8 cellular contexts compared by ENCODE assay signal in genomic region chr3:120743081-120743365, GRCh38. TPM values are rescaled to one million over a fixed set of nuclear protein-coding genes. Genes with fewer than 3 reads are reported as not detected.
A peak's percentile ranks its signal among the peaks of the same experiment; 100 is the strongest.
DNase-seq lines count a peak whose midpoint lies in the region; ATAC-seq, FAIRE-seq and TF ChIP-seq lines count a peak whose summit lies in the region.

No MANE protein-coding gene starts in this region.

- FAIRE-seq in small intestine (lab: Jason Lieb, UNC): no peak

- H3K36me3 Mint-ChIP-seq in T-helper 17 cell (ENCODE audit: low read depth): peaks cover 2% of the 10 kb centered on the region

- H3K4me3 ChIP-seq in fibroblast of villous mesenchyme (ENCODE audit: low read depth, low read length) (peak overlapping the region; percentile 75), small intestine (ENCODE audit: low read depth in 1 of 2, low read length in 2 of 2) (peak overlapping the region; percentile 78 to 94)

- peak overlapping the region; percentile 95 for H3K4me3 Mint-ChIP-seq in T-helper 17 cell

- H3K9me3 ChIP-seq in T-helper 17 cell (ENCODE audit: control insufficient read depth, low read length, poor library complexity, severe bottlenecking): no peaks in the 10 kb centered on the region
- peaks cover 1% of the 10 kb centered on the region for H3K9me3 ChIP-seq in small intestine (ENCODE audit: control insufficient read depth, low read depth)

- peak overlapping the region; percentile 79 to 92 for H3K27ac ChIP-seq in small intestine (ENCODE audit: low read depth in 1 of 2, low read length in 1 of 2)

- in situ Hi-C loops in GM13977 (cut with MboI; ENCODE audit: low pct_unique_long_range_greater_than_20kb, low sequenced_read_pairs, unreplicated experiment): no loop called here

- peak overlapping the region; percentile 99 for H3K27ac Mint-ChIP-seq in T-helper 17 cell

- ATAC-seq in T-helper 17 cell (no peak), HG03159 (IDR thresholded peaks at IDR 0.05; ENCODE audit: unreplicated experiment) (no peak)

- WGBS in small intestine, 3 donors: 0 to 1% (median 0%) methylated on average over 12 of the region's 12 CpGs

- H3K4me1 ChIP-seq in small intestine (ENCODE audit: control insufficient read depth in 2 of 2, insufficient read depth in 1 of 2, low read depth in 1 of 2, low read length in 1 of 2): peaks cover 4 to 16% of the 10 kb centered on the region in 2 donors

- DNase-seq in NOMO-1 treated with DMSO at 0.1 percent for 48 hours (lab: John Stamatoyannopoulos, UW; ENCODE audit: unreplicated experiment): peak; percentile 25
- DNase-seq in NOMO-1 (lab: John Stamatoyannopoulos, UW; ENCODE audit: unreplicated experiment in 2 of 2): no peak
- no peak for DNase-seq in T-helper 17 cell
- DNase-seq in fibroblast of villous mesenchyme (ENCODE audit: low read depth): peak; percentile 46
- DNase-seq in small intestine: no peak
- DNase-seq in NCI-H1417 treated with DMSO at 0.1 percent for 48 hours (lab: John Stamatoyannopoulos, UW): no peak
- no peak for DNase-seq in GM13977 (ENCODE audit: low spot score)

- no peaks in the 10 kb centered on the region for H3K27me3 ChIP-seq in small intestine (ENCODE audit: control insufficient read depth in 2 of 2, insufficient read depth in 2 of 2, low read length in 2 of 2)

- H3K4me1 Mint-ChIP-seq in T-helper 17 cell: peaks cover 32% of the 10 kb centered on the region

- H3K36me3 ChIP-seq in small intestine (ENCODE audit: control insufficient read depth in 2 of 2, insufficient read depth in 2 of 2, low read length in 2 of 2): peaks cover 0 to 3% of the 10 kb centered on the region in 2 donors

- TF ChIP-seq CTCF in fibroblast of villous mesenchyme (IDR thresholded peaks at IDR 0.05; ENCODE audit: insufficient read depth, low read depth, low read length) (no peak), GM13977 (IDR thresholded peaks at IDR 0.05; ENCODE audit: extremely low read depth, insufficient read depth, missing control alignments) (no peak)

- H3K27me3 Mint-ChIP-seq in T-helper 17 cell: no peaks in the 10 kb centered on the region

RNA-seq across cellular contexts. Expression of gene GTF2E1, which starts 0.5 kb away (rescaled TPM):
- 10 to 100 TPM in 1 of 2 donors, 1 to 10 TPM in 1; 9.6 to 11.4 TPM for total RNA-seq in T-helper 17 cell
- total RNA-seq in fibroblast of villous mesenchyme: 16.1 and 32.4 TPM in 2 replicates
- polyA plus RNA-seq in small intestine: 1 to 10 TPM; 3.0 to 7.0 (median 3.6) TPM

RNA-seq across cellular contexts. Expression of gene RABL3, which starts 0.7 kb away (rescaled TPM):
- total RNA-seq in T-helper 17 cell (10 to 100 TPM; 17.3 to 17.8 TPM), fibroblast of villous mesenchyme (16.1 and 18.1 TPM in 2 replicates)
- polyA plus RNA-seq in small intestine: 10 to 100 TPM in 1 of 3 donors, 1 to 10 TPM in 2; 7.6 to 12.8 (median 7.6) TPM

Comparison
In these comparisons a context has a peak if more than half of its experiments do, and no peak if none do; other contexts are left out.
1. DNase-seq: peak in NOMO-1 treated with DMSO at 0.1 percent for 48 hours (single experiment) and fibroblast of villous mesenchyme (single experiment); none in NOMO-1 (0 of 2), T-helper 17 cell (0 of 3), small intestine (single experiment), NCI-H1417 treated with DMSO at 0.1 percent for 48 hours (single experiment) and GM13977 (single experiment).